In genomic region chr2:64992990-64993389, GRCh38 we compare ENCODE assay signal across 1 cellular context.
TF ChIP-seq lines count a peak whose summit lies in the region.

No MANE protein-coding gene starts in this region.

TF ChIP-seq in H1, 55 proteins besides CTCF, POLR2A, EP300 and RAD21:
- TF ChIP-seq CBX8 (IDR thresholded peaks at IDR 0.05; ENCODE audit: borderline replicate concordance, low read depth, low read length) (no peak), TCF12 (IDR thresholded peaks at IDR 0.05; ENCODE audit: low read depth, low read length) (no peak), CHD2 (IDR thresholded peaks at IDR 0.05; ENCODE audit: low read length) (no peak), MAFK (IDR thresholded peaks at IDR 0.05; ENCODE audit: low read depth, low read length) (0 out of 2 replicates have a peak, but pooled peaks have one; percentile 13), ATF2 (IDR thresholded peaks at IDR 0.05; ENCODE audit: low read length) (no peak), SAP30 (IDR thresholded peaks at IDR 0.05; ENCODE audit: insufficient read depth, insufficient replicate concordance, low read length) (no peak), BACH1 (IDR thresholded peaks at IDR 0.05; ENCODE audit: low read length) (peak; percentile 60), GABPA (IDR thresholded peaks at IDR 0.05; ENCODE audit: borderline replicate concordance, insufficient read depth, low read length) (no peak), RFX5 (IDR thresholded peaks at IDR 0.05; ENCODE audit: borderline replicate concordance, low read depth, low read length) (no peak), JUND (IDR thresholded peaks at IDR 0.05; ENCODE audit: low read length) (no peak)
